ENCODE assay signal across 9 cellular contexts in genomic region chr14:71371711-71372396, GRCh38. TPM values are rescaled to one million over a fixed set of nuclear protein-coding genes. Genes with fewer than 3 reads are reported as not detected.
DNase-seq lines count a peak whose midpoint lies in the region; ATAC-seq, FAIRE-seq and TF ChIP-seq lines count a peak whose summit lies in the region.
"Had no signal": no experiment of that assay in that cellular context is flagged by ENCODE, and none has a peak within 500 bp of the region (broad histone marks: within the 10 kb centered on the region; RNA-seq: fewer than 3 reads in every experiment).

No MANE protein-coding gene starts in this region.

- peak overlapping the region; percentile 21 for H3K4me2 ChIP-seq in Loucy (ENCODE audit: low read depth, low read length, poor library complexity, severe bottlenecking)

- H3K36me3 ChIP-seq in Loucy (ENCODE audit: insufficient read depth, low read length) (no peaks in the 10 kb centered on the region), small intestine (ENCODE audit: control insufficient read depth in 2 of 2, insufficient read depth in 2 of 2, low read length in 2 of 2) (no peaks in the 10 kb centered on the region), prostate gland (no peaks in the 10 kb centered on the region)

- ATAC-seq in GM18868 (IDR thresholded peaks at IDR 0.05; ENCODE audit: unreplicated experiment) (peak; percentile 76), Right ventricle myocardium superior (ENCODE audit: poor library complexity) (no peak)

- intact Hi-C loops in Right ventricle myocardium superior (cut with DNase I): no loop called here
- intact Hi-C loops in prostate gland (cut with DNase I): no loop called here

- H2AFZ ChIP-seq in Loucy (ENCODE audit: low read length): no peak overlapping the region

- TF ChIP-seq CTCF in Loucy (conservative IDR thresholded peaks at IDR 0.05; ENCODE audit: low read length) (no peak), prostate gland (IDR thresholded peaks at IDR 0.05) (no peak)

- H3K79me2 ChIP-seq in Loucy (ENCODE audit: insufficient read depth, low read length): peaks cover 61% of the 10 kb centered on the region

- H3K27ac ChIP-seq in small intestine (ENCODE audit: low read depth in 1 of 2, low read length in 1 of 2) (no peak overlapping the region), prostate gland (peak overlapping the region in 1 of 2 donors; percentile 5)
- H3K27ac ChIP-seq: HL-60 had no signal

- no peaks in the 10 kb centered on the region for H3K9me3 ChIP-seq in Loucy (ENCODE audit: insufficient read depth, low read depth, low read length)
- H3K9me3 ChIP-seq in small intestine (ENCODE audit: control insufficient read depth, low read depth): no peaks in the 10 kb centered on the region
- H3K9me3 ChIP-seq in prostate gland: no peaks in the 10 kb centered on the region

- H4K20me1 ChIP-seq in Loucy (ENCODE audit: insufficient read depth, low read length, poor library complexity, severe bottlenecking): peaks cover 25% of the 10 kb centered on the region

- H3K27me3 ChIP-seq in Loucy (ENCODE audit: insufficient read depth, low read length, poor library complexity, severe bottlenecking) (no peaks in the 10 kb centered on the region), small intestine (ENCODE audit: control insufficient read depth in 2 of 2, insufficient read depth in 2 of 2, low read length in 2 of 2) (no peaks in the 10 kb centered on the region), prostate gland (replicated peaks; ENCODE audit: insufficient read depth) (no peaks in the 10 kb centered on the region)

- 56 to 63% (median 58%) methylated on average over 2 of the region's 2 CpGs for WGBS in small intestine, 3 donors
- WGBS in prostate gland: 27% methylated on average over 2 of the region's 2 CpGs

- no peaks in the 10 kb centered on the region for H3K9me2 ChIP-seq in Loucy (replicated peaks; ENCODE audit: low read depth, low read length)

- H3K4me1 ChIP-seq in Loucy (ENCODE audit: insufficient read depth, low read length, poor library complexity, severe bottlenecking) (peaks cover 10% of the 10 kb centered on the region), small intestine (ENCODE audit: control insufficient read depth in 2 of 2, insufficient read depth in 1 of 2, low read depth in 1 of 2, low read length in 1 of 2) (no peaks in the 10 kb centered on the region), prostate gland (replicated peaks) (no peaks in the 10 kb centered on the region)

- no peaks in the 10 kb centered on the region for H3F3A ChIP-seq in Loucy (ENCODE audit: low read depth)

- no peak overlapping the region for H3K4me3 ChIP-seq in Loucy (ENCODE audit: low read length, poor library complexity, severe bottlenecking)
- no peak overlapping the region for H3K4me3 ChIP-seq in small intestine (ENCODE audit: low read depth in 1 of 2, low read length in 2 of 2)
- H3K4me3 ChIP-seq in prostate gland: no peak overlapping the region

- no peak for TF ChIP-seq POLR2A in prostate gland (IDR thresholded peaks at IDR 0.05)

- no peak for FAIRE-seq in small intestine (lab: Jason Lieb, UNC)

- DNase-seq in dermis blood vessel endothelial cell: peak; percentile 81
- peak; percentile 43 for DNase-seq in small intestine
- DNase-seq in HT-29 (ENCODE audit: low spot score): no peak
- DNase-seq in SIG-M5 (lab: John Stamatoyannopoulos, UW): no peak
- DNase-seq in Right ventricle myocardium superior: no peak
- no peak for DNase-seq in prostate gland (ENCODE audit: low spot score)

- no peak overlapping the region for H3K9ac ChIP-seq in Loucy (ENCODE audit: low read depth, low read length, poor library complexity, severe bottlenecking)

RNA-seq across cellular contexts. Expression of gene SIPA1L1, which starts 51.6 kb away (rescaled TPM):
- total RNA-seq in dermis blood vessel endothelial cell (9.8 and 11.7 TPM in 2 replicates), Right ventricle myocardium superior (5.2 TPM), prostate gland (10 to 100 TPM; 11.3 to 60.9 TPM)
- polyA plus RNA-seq in small intestine: 10 to 100 TPM; 23.3 to 50.1 (median 29.2) TPM
- 15.1 and 19.3 TPM in 2 replicates for total RNA-seq in HT-29 (2014; rRNA removed; shearing (Covaris generic))

Comparison
In these comparisons a context has a peak if more than half of its experiments do, and no peak if none do; other contexts are left out.
1. DNase-seq: peak in dermis blood vessel endothelial cell (single experiment) and small intestine (single experiment); none in HT-29 (single experiment), SIG-M5 (single experiment), Right ventricle myocardium superior (single experiment) and prostate gland (single experiment).